ENCODE assay signal across 1 cellular context in the genomic region with DNA sequence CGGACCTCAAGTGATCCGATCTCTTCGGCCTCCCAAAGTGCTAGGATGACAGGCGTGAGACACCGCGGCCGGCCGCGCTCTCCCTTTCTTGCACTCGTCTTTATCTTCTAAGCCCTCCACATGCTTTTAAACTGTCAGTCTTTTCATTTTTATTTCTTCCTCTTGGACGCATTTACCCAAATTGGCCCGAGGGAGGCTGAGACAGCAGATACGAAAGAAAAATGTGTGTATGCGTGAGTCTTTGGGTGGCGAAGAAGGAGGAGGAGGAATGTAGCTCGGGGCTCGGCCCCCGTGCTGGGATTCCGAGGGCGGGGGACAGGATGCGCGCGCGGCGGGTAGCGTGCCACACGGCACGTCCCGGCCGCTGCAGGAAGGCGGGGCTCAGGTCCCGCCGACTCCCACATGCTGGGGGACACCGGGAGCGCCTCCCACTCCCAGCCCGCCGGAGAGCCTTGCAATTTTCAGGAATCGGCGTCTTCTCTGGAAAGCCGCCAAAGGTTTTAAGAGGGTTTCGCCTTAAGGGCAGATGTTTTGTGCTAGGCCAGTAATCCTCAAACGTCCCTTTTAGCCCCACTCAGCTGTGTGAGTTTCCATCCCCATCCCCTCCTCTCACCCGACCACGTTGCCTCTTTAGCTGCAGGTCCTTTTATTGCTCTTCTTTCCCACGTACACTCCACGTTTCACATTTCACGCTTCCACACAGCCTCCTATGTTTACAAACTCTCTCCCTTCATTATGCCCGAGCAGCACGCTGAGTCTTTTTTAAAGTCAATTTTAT.
A peak's percentile ranks its signal among the peaks of the same experiment; 100 is the strongest.
TF ChIP-seq lines count a peak whose summit lies in the region.

No MANE protein-coding gene starts in this region.

TF ChIP-seq in HEK293, 187 proteins besides CTCF, POLR2A, EP300 and RAD21 (continued from another document):
- TF ChIP-seq ZNF776 (tag by site-specific recombination; IDR thresholded peaks at IDR 0.05; ENCODE audit: borderline replicate concordance) (no peak), ZNF707 (tag by site-specific recombination; IDR thresholded peaks at IDR 0.05) (no peak), ZNF658 (tag by site-specific recombination; IDR thresholded peaks at IDR 0.05) (no peak), ZNF585B (tag by site-specific recombination; IDR thresholded peaks at IDR 0.05) (no peak), ZBTB17 (tag by site-specific recombination; IDR thresholded peaks at IDR 0.05) (peak; percentile 95)
- TF ChIP-seq, protein P1, sequence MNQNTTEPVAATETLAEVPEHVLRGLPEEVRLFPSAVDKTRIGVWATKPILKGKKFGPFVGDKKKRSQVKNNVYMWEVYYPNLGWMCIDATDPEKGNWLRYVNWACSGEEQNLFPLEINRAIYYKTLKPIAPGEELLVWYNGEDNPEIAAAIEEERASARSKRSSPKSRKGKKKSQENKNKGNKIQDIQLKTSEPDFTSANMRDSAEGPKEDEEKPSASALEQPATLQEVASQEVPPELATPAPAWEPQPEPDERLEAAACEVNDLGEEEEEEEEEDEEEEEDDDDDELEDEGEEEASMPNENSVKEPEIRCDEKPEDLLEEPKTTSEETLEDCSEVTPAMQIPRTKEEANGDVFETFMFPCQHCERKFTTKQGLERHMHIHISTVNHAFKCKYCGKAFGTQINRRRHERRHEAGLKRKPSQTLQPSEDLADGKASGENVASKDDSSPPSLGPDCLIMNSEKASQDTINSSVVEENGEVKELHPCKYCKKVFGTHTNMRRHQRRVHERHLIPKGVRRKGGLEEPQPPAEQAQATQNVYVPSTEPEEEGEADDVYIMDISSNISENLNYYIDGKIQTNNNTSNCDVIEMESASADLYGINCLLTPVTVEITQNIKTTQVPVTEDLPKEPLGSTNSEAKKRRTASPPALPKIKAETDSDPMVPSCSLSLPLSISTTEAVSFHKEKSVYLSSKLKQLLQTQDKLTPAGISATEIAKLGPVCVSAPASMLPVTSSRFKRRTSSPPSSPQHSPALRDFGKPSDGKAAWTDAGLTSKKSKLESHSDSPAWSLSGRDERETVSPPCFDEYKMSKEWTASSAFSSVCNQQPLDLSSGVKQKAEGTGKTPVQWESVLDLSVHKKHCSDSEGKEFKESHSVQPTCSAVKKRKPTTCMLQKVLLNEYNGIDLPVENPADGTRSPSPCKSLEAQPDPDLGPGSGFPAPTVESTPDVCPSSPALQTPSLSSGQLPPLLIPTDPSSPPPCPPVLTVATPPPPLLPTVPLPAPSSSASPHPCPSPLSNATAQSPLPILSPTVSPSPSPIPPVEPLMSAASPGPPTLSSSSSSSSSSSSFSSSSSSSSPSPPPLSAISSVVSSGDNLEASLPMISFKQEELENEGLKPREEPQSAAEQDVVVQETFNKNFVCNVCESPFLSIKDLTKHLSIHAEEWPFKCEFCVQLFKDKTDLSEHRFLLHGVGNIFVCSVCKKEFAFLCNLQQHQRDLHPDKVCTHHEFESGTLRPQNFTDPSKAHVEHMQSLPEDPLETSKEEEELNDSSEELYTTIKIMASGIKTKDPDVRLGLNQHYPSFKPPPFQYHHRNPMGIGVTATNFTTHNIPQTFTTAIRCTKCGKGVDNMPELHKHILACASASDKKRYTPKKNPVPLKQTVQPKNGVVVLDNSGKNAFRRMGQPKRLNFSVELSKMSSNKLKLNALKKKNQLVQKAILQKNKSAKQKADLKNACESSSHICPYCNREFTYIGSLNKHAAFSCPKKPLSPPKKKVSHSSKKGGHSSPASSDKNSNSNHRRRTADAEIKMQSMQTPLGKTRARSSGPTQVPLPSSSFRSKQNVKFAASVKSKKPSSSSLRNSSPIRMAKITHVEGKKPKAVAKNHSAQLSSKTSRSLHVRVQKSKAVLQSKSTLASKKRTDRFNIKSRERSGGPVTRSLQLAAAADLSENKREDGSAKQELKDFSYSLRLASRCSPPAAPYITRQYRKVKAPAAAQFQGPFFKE (tag by site-specific recombination; IDR thresholded peaks at IDR 0.05; ENCODE audit: borderline replicate concordance) = no peak
